Comparison of ENCODE assay signal across 21 cellular contexts in the genomic region with DNA sequence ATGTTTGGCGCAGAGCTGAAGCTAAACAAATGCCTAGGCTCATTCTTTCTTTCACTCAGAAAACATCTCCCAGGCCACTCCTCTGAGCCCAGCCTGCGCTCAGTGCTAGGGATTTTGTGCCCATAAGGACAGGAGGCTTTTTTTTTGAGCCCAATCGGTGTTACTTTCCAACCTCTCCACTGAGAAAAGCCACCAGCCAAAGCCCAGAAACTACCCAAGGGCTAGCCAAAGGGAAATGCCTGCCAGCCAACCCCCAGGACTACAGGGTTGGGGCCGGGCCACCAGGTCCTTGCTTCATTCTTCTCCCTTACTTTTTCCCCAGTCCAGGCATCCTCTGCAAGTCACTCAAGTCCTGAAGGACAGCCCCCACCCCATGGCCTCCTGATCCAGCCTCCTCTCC.
"Had no signal": no experiment of that assay in that cellular context is flagged by ENCODE, and none has a peak within 500 bp of the region (broad histone marks: within the 10 kb centered on the region; RNA-seq: fewer than 3 reads in every experiment).

No MANE protein-coding gene starts in this region.

- H3K9me3 Mint-ChIP-seq: nephron progenitor cell; stimulated activated naive CD8-positive, alpha-beta T cell treated with anti-CD3 and anti-CD28 coated beads, Interleukin-15, amount 100 ng/mL, for 72 hours had no signal

- ATAC-seq: left lobe of liver; psoas muscle; right cardiac atrium; stimulated activated naive CD8-positive, alpha-beta T cell treated with anti-CD3 and anti-CD28 coated beads, Interleukin-15, amount 100 ng/mL, for 72 hours; upper lobe of right lung had no signal

- DNase-seq: central memory CD4-positive, alpha-beta T cell; colonic mucosa; dermis blood vessel endothelial cell; effector memory CD4-positive, alpha-beta T cell; erythroblast; hypothalamus; kidney; mesenchymal stem cell; nephron progenitor cell; nucleus accumbens; psoas muscle; right cardiac atrium; sigmoid colon; stimulated activated CD4-positive, alpha-beta T cell treated with anti-CD3 and anti-CD28 coated beads, Interleukin-2, amount 100 ng/mL, for 24 hours; stimulated activated CD4-positive, alpha-beta T cell treated with anti-CD3 and anti-CD28 coated beads, Interleukin-4, amount 100 ng/mL, for 4 hours; stimulated activated naive CD4-positive, alpha-beta T cell; stimulated activated naive CD8-positive, alpha-beta T cell treated with anti-CD3 and anti-CD28 coated beads, Interleukin-15, amount 100 ng/mL, for 72 hours; transverse colon; upper lobe of right lung; uterus had no signal

- H3K27ac Mint-ChIP-seq: nephron progenitor cell had no signal

- H3K4me3 Mint-ChIP-seq: nephron progenitor cell; stimulated activated naive CD8-positive, alpha-beta T cell treated with anti-CD3 and anti-CD28 coated beads, Interleukin-15, amount 100 ng/mL, for 72 hours had no signal
